In the genomic region with DNA sequence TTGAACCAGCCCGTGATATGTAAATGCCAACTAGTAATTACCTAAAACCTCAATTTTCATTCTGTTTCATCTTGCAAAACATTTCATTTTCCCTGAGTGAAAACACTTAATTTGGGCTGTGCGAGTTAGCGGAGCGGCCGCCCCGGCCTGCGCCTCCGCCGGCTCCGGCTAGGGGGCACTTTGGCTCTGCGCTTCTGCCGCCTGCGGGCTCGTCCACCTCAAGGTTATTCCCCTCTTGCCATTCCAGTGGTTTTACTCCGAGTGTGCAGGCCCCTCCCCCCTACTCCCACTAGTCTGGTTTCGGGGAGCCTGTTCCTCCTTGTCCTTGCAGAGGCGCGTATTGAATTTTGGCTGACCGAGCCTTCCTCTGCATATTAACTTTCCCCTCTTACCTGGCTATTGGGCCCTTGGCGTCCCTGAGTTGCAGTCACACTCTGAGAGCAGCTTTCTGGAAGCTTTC, we compare ENCODE assay signal across 8 cellular contexts. TPM values are rescaled to one million over a fixed set of nuclear protein-coding genes. Genes with fewer than 3 reads are reported as not detected.
DNase-seq lines count a peak whose midpoint lies in the region; ATAC-seq and TF ChIP-seq lines count a peak whose summit lies in the region.

No MANE protein-coding gene starts in this region.

- H3K18ac ChIP-seq in neuronal stem cell (ENCODE audit: low read length): no peak overlapping the region

- no peak for ATAC-seq in activated T-cell treated with anti-CD3 and anti-CD28 coated beads, Interleukin-2, amount 50 U/mL, for 72 hours (replicated peaks in 1 of 2)
- no peak for ATAC-seq in GM21717 (IDR thresholded peaks at IDR 0.05; ENCODE audit: unreplicated experiment)
- ATAC-seq in effector memory CD8-positive, alpha-beta T cell (replicated peaks): no peak

- DNase-seq in COLO668 (lab: John Stamatoyannopoulos, UW; ENCODE audit: unreplicated experiment) (peak; percentile 27), NCI-H748 (lab: John Stamatoyannopoulos, UW; ENCODE audit: unreplicated experiment) (peak; percentile 58), fibroblast of lung (ENCODE audit: low read depth in 2 of 2) (peak; percentile 73 to 83), neuronal stem cell (ENCODE audit: low spot score) (peak; percentile 62)
- no peak for DNase-seq in activated T-cell treated with anti-CD3 and anti-CD28 coated beads, Interleukin-2, amount 50 U/mL, for 72 hours
- no peak for DNase-seq in effector memory CD8-positive, alpha-beta T cell
- DNase-seq in effector memory CD4-positive, alpha-beta T cell: no peak

- H4K20me1 ChIP-seq in fibroblast of lung (ENCODE audit: control insufficient read depth, extremely low read depth, insufficient read depth, low read length): no peaks in the 10 kb centered on the region

- H3K4me2 ChIP-seq in fibroblast of lung (ENCODE audit: extremely low read depth, insufficient read depth, low read length) (peak overlapping the region; percentile 68), neuronal stem cell (ENCODE audit: insufficient read depth, low read length, poor library complexity, severe bottlenecking) (no peak overlapping the region)

- H3K9ac ChIP-seq in fibroblast of lung (ENCODE audit: insufficient read depth, low read length) (no peak overlapping the region), neuronal stem cell (ENCODE audit: low read depth, low read length, poor library complexity) (no peak overlapping the region)

- no peak overlapping the region for H4K91ac ChIP-seq in neuronal stem cell (ENCODE audit: low read depth, low read length, poor library complexity)

- no peak overlapping the region for H3K23ac ChIP-seq in neuronal stem cell (ENCODE audit: low read depth, low read length, poor library complexity)

- no peaks in the 10 kb centered on the region for H3K36me3 Mint-ChIP-seq in activated T-cell treated with anti-CD3 and anti-CD28 coated beads, Interleukin-2, amount 50 U/mL, for 72 hours (ENCODE audit: insufficient read depth in 2 of 2)
- H3K36me3 Mint-ChIP-seq in effector memory CD8-positive, alpha-beta T cell (ENCODE audit: insufficient read depth): peaks cover 3% of the 10 kb centered on the region

- H3K4me1 ChIP-seq in fibroblast of lung (ENCODE audit: control insufficient read depth, extremely low read depth, insufficient read depth, low read length) (peaks cover 15% of the 10 kb centered on the region), neuronal stem cell (ENCODE audit: control insufficient read depth in 2 of 2, insufficient read depth in 1 of 2, low read depth in 1 of 2, low read length in 2 of 2) (peaks cover 26 to 35% of the 10 kb centered on the region in 2 donors)
- H3K4me1 ChIP-seq in effector memory CD4-positive, alpha-beta T cell (ENCODE audit: control insufficient read depth, insufficient read depth, low read length, poor library complexity, severe bottlenecking): no peaks in the 10 kb centered on the region

- no peak overlapping the region for H2BK120ac ChIP-seq in neuronal stem cell (ENCODE audit: low read depth, low read length)

- H3K36me3 ChIP-seq in fibroblast of lung (ENCODE audit: control insufficient read depth, insufficient read depth, low read length) (no peaks in the 10 kb centered on the region), neuronal stem cell (replicated peaks in 1 of 2; ENCODE audit: control insufficient read depth in 2 of 2, insufficient read depth in 2 of 2, low read length in 2 of 2) (no peaks in the 10 kb centered on the region)
- no peaks in the 10 kb centered on the region for H3K36me3 ChIP-seq in effector memory CD4-positive, alpha-beta T cell (ENCODE audit: control insufficient read depth, insufficient read depth, low read length)

- no peaks in the 10 kb centered on the region for H3K9me3 Mint-ChIP-seq in activated T-cell treated with anti-CD3 and anti-CD28 coated beads, Interleukin-2, amount 50 U/mL, for 72 hours
- no peaks in the 10 kb centered on the region for H3K9me3 Mint-ChIP-seq in effector memory CD8-positive, alpha-beta T cell

- no peak overlapping the region for H4K8ac ChIP-seq in neuronal stem cell (ENCODE audit: low read depth, low read length)

- no peak overlapping the region for H2BK15ac ChIP-seq in neuronal stem cell (ENCODE audit: low read length)

- peaks cover 5% of the 10 kb centered on the region for H3K79me2 ChIP-seq in fibroblast of lung (ENCODE audit: control insufficient read depth, insufficient read depth, low read length)

- no peak overlapping the region for H3K27ac Mint-ChIP-seq in activated T-cell treated with anti-CD3 and anti-CD28 coated beads, Interleukin-2, amount 50 U/mL, for 72 hours
- H3K27ac Mint-ChIP-seq in effector memory CD8-positive, alpha-beta T cell: peak overlapping the region in 1 of 2 donors; percentile 75

- no peak overlapping the region for H2BK12ac ChIP-seq in neuronal stem cell (ENCODE audit: low read length)

- peak overlapping the region; percentile 58 for H3K27ac ChIP-seq in fibroblast of lung (ENCODE audit: insufficient read depth, low read length)
- no peak overlapping the region for H3K27ac ChIP-seq in neuronal stem cell (replicated peaks; ENCODE audit: low read length)
- H3K27ac ChIP-seq in effector memory CD4-positive, alpha-beta T cell (ENCODE audit: insufficient read depth, low read length, poor library complexity, severe bottlenecking): no peak overlapping the region

- H3K27me3 ChIP-seq in fibroblast of lung (ENCODE audit: control insufficient read depth, insufficient read depth, low read length) (no peaks in the 10 kb centered on the region), neuronal stem cell (ENCODE audit: control insufficient read depth in 3 of 3, insufficient read depth in 3 of 3, low read depth in 1 of 3, low read length in 3 of 3) (no peaks in the 10 kb centered on the region)
- no peaks in the 10 kb centered on the region for H3K27me3 ChIP-seq in effector memory CD4-positive, alpha-beta T cell (replicated peaks; ENCODE audit: control insufficient read depth, insufficient read depth, low read length, poor library complexity, severe bottlenecking)

- peaks cover 32% of the 10 kb centered on the region for H3K4me1 Mint-ChIP-seq in activated T-cell treated with anti-CD3 and anti-CD28 coated beads, Interleukin-2, amount 50 U/mL, for 72 hours (ENCODE audit: low read depth)
- H3K4me1 Mint-ChIP-seq in effector memory CD8-positive, alpha-beta T cell (ENCODE audit: low read depth in 2 of 2): peaks cover 17 to 21% of the 10 kb centered on the region in 2 donors

- no peak overlapping the region for H3K4ac ChIP-seq in neuronal stem cell (ENCODE audit: low read length)

- WGBS in neuronal stem cell (ENCODE audit: extremely low coverage in 2 of 2, insufficient read length in 2 of 2, insufficient replicate concordance in 1 of 2), 2 donors: no CpG with 5 or more reads among the region's 20 CpGs

- H3K4me3 ChIP-seq in fibroblast of lung (replicated peaks in 1 of 4; ENCODE audit: control extremely low read depth in 1 of 4, insufficient read depth in 1 of 4, low read depth in 3 of 4, low read length in 4 of 4) (peak overlapping the region; percentile 16 to 44 (median 18)), neuronal stem cell (ENCODE audit: low read length in 2 of 2) (no peak overlapping the region)
- H3K4me3 ChIP-seq in effector memory CD4-positive, alpha-beta T cell (ENCODE audit: insufficient read depth, low read depth, low read length, poor library complexity, severe bottlenecking): no peak overlapping the region

- H3K4me3 Mint-ChIP-seq in activated T-cell treated with anti-CD3 and anti-CD28 coated beads, Interleukin-2, amount 50 U/mL, for 72 hours: no peak overlapping the region
- H3K4me3 Mint-ChIP-seq in effector memory CD8-positive, alpha-beta T cell: no peak overlapping the region

- no peaks in the 10 kb centered on the region for H3K9me3 ChIP-seq in fibroblast of lung (ENCODE audit: control insufficient read depth, insufficient read depth, low read depth, low read length)
- H3K9me3 ChIP-seq in neuronal stem cell (replicated peaks in 1 of 2; ENCODE audit: control insufficient read depth in 2 of 2, insufficient read depth in 1 of 2, low read depth in 1 of 2, low read length in 2 of 2): no peaks in the 10 kb centered on the region
- H3K9me3 ChIP-seq in effector memory CD4-positive, alpha-beta T cell (ENCODE audit: control insufficient read depth, low read length): no peaks in the 10 kb centered on the region

- H2AFZ ChIP-seq in fibroblast of lung (ENCODE audit: low read length) (no peak overlapping the region), neuronal stem cell (ENCODE audit: low read length) (peak overlapping the region; percentile 2)

- no peak overlapping the region for H3K14ac ChIP-seq in neuronal stem cell (ENCODE audit: low read length)

- H2BK5ac ChIP-seq in neuronal stem cell (ENCODE audit: low read length): no peak overlapping the region

- no peaks in the 10 kb centered on the region for H3K79me1 ChIP-seq in neuronal stem cell (ENCODE audit: low read depth, low read length)

- TF ChIP-seq CTCF in fibroblast of lung (conservative IDR thresholded peaks at IDR 0.05 in 1 of 2, IDR thresholded peaks at IDR 0.05 in 1 of 2; ENCODE audit: low read depth in 1 of 2, low read length in 2 of 2): peak; percentile 83 to 90

- no peak overlapping the region for H2AK5ac ChIP-seq in neuronal stem cell (ENCODE audit: low read depth, low read length)

- no peaks in the 10 kb centered on the region for H3K27me3 Mint-ChIP-seq in activated T-cell treated with anti-CD3 and anti-CD28 coated beads, Interleukin-2, amount 50 U/mL, for 72 hours (ENCODE audit: low read depth)
- no peaks in the 10 kb centered on the region for H3K27me3 Mint-ChIP-seq in effector memory CD8-positive, alpha-beta T cell

RNA-seq across cellular contexts. Expression of a gene that starts 55.6 kb away (rescaled TPM):
- 8.2 and 11.4 TPM in 2 replicates for total RNA-seq in fibroblast of lung
- polyA plus RNA-seq in fibroblast of lung: 10.3 and 14.4 TPM in 2 replicates
- polyA plus RNA-seq in fibroblast of lung (2012): 17.8 and 23.5 TPM in 2 replicates
- 12.0 and 12.2 TPM in 2 replicates for polyA minus RNA-seq in fibroblast of lung (ENCODE audit: low replicate concordance)
- 24.5 TPM for polyA plus RNA-seq in neuronal stem cell (2013, experiment 1 of 2)
- polyA plus RNA-seq in neuronal stem cell (2013, experiment 2 of 2): 24.4 TPM
- total RNA-seq in activated T-cell treated with anti-CD3 and anti-CD28 coated beads, Interleukin-2, amount 50 U/mL, for 72 hours: 10 to 100 TPM; 25.7 to 30.2 TPM

RNA-seq across cellular contexts. Expression of a gene that starts 58.0 kb away (rescaled TPM):
- total RNA-seq in fibroblast of lung: 32.1 and 33.5 TPM in 2 replicates
- polyA plus RNA-seq in fibroblast of lung: 27.8 and 34.2 TPM in 2 replicates
- polyA plus RNA-seq in fibroblast of lung (2012): 26.0 and 34.0 TPM in 2 replicates
- polyA minus RNA-seq in fibroblast of lung (ENCODE audit: low replicate concordance): 38.7 and 44.5 TPM in 2 replicates
- polyA plus RNA-seq in neuronal stem cell (2013, experiment 1 of 2): 40.1 TPM
- 41.7 TPM for polyA plus RNA-seq in neuronal stem cell (2013, experiment 2 of 2)
- 10 to 100 TPM; 26.4 to 27.1 TPM for total RNA-seq in activated T-cell treated with anti-CD3 and anti-CD28 coated beads, Interleukin-2, amount 50 U/mL, for 72 hours

Comparison
In these comparisons a context has a peak if more than half of its experiments do, and no peak if none do; other contexts are left out.
1. DNase-seq: peak in COLO668 (single experiment), NCI-H748 (single experiment), fibroblast of lung (2 of 2) and neuronal stem cell (single experiment); none in activated T-cell treated with anti-CD3 and anti-CD28 coated beads, Interleukin-2, amount 50 U/mL, for 72 hours (0 of 2), effector memory CD8-positive, alpha-beta T cell (0 of 3) and effector memory CD4-positive, alpha-beta T cell (0 of 3).
2. H3K4me3 ChIP-seq: peak in fibroblast of lung (4 of 4); none in neuronal stem cell (0 of 2) and effector memory CD4-positive, alpha-beta T cell (single experiment).